ENCODE assay signal across 8 cellular contexts in genomic region chr11:83836883-83837654, GRCh38.
DNase-seq lines count a peak whose midpoint lies in the region; ATAC-seq and TF ChIP-seq lines count a peak whose summit lies in the region.

No MANE protein-coding gene starts in this region.

- no peaks in the 10 kb centered on the region for H3K9me3 ChIP-seq in NT2/D1 (ENCODE audit: insufficient read depth, low read length)
- H3K9me3 ChIP-seq in upper lobe of left lung = no peaks in the 10 kb centered on the region

- ATAC-seq in GM21367 (IDR thresholded peaks at IDR 0.05; ENCODE audit: unreplicated experiment) = peak; percentile 92
- peak; percentile 86 for ATAC-seq in HG03520 (IDR thresholded peaks at IDR 0.05; ENCODE audit: unreplicated experiment)
- ATAC-seq in left colon = peak; percentile 60
- ATAC-seq in upper lobe of left lung (ENCODE audit: low FRiP score in 2 of 2) = peak; percentile 72 to 88

- TF ChIP-seq POLR2A in upper lobe of left lung (IDR thresholded peaks at IDR 0.05) = no peak

- WGBS in upper lobe of left lung, 2 donors = 61 to 62% methylated on average over 10 of the region's 10 CpGs

- H3K27ac ChIP-seq in caudate nucleus (ENCODE audit: low read depth, low read length) = peak overlapping the region; percentile 54
- no peak overlapping the region for H3K27ac ChIP-seq in upper lobe of left lung

- intact Hi-C loops in left colon (cut with DNase I, micrococcal nuclease) = loop anchor here in 1 of 2 donors (10.0 kb wide), 1 partner anchor 728 kb away; no protein-coding TSS in a partner anchor

- TF ChIP-seq CTCF in upper lobe of left lung (IDR thresholded peaks at IDR 0.05) = peak; percentile 25 to 63 (median 50)

- no peak for TF ChIP-seq EP300 in upper lobe of left lung (IDR thresholded peaks at IDR 0.05)

- H3K4me3 ChIP-seq in NT2/D1 (ENCODE audit: insufficient read length, low read depth) (no peak overlapping the region), upper lobe of left lung (no peak overlapping the region)

- DNase-seq in NOMO-1 treated with DMSO at 0.1 percent for 48 hours (lab: John Stamatoyannopoulos, UW; ENCODE audit: unreplicated experiment) = peak; percentile 21
- DNase-seq in NOMO-1 treated with dmso at 0.1 percent for 144 hours (lab: John Stamatoyannopoulos, UW; ENCODE audit: unreplicated experiment) = no peak
- DNase-seq in NT2/D1 (ENCODE audit: low read depth, low spot score) = peak; percentile 57
- DNase-seq in caudate nucleus (lab: John Stamatoyannopoulos, UW) = peak in 52 of 61 donors; percentile 2 to 77 (median 32)
- DNase-seq in left colon = peak in 1 of 2 donors; percentile 11
- peak in 1 of 2 donors; percentile 36 for DNase-seq in upper lobe of left lung

- no peak overlapping the region for H3K9ac ChIP-seq in NT2/D1 (ENCODE audit: insufficient read length, low read depth)

- H3K27me3 ChIP-seq in NT2/D1 (ENCODE audit: insufficient read depth, insufficient read length) = no peaks in the 10 kb centered on the region
- H3K27me3 ChIP-seq in upper lobe of left lung = no peaks in the 10 kb centered on the region

- H3K36me3 ChIP-seq in NT2/D1 (ENCODE audit: insufficient read depth, insufficient read length, low read length) = no peaks in the 10 kb centered on the region
- no peaks in the 10 kb centered on the region for H3K36me3 ChIP-seq in upper lobe of left lung

- H3K4me1 ChIP-seq in NT2/D1 (ENCODE audit: insufficient read depth, insufficient read length) = no peaks in the 10 kb centered on the region
- H3K4me1 ChIP-seq in upper lobe of left lung = no peaks in the 10 kb centered on the region
